Comparison of ENCODE assay signal across 1 cellular context in the genomic region with DNA sequence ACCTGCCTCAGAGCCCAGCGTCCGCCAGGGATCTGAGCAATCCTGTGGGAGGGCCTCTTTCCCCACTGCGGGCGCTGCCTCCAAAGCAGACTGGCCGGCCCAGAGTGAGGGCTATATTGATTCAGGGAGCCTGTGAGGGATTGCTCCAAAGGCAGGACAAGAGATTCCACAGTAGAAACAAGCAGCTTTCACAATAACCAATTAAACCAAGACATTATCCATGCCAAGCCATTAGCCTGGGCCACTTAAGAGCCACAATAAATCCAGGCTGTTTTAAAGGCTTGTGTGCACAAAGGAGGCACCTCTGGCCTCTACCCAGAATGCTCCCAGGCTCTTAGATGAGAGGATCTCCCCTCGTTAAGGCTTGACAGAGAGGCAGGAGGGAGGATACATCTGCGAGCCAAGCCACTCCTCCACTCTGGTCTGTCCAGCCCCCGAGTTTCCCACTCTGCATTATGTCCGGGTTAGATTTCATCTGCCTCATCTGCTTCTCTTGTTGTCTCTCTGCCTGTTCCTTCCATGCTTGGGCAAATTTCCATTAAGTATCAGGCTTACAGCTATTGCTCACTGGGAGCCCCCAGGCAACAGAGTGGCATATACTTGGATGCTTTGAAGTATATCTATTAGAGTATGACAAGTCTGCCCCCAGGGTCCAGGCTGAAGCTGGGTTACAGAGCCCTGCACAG.
TF ChIP-seq lines count a peak whose summit lies in the region.

No MANE protein-coding gene starts in this region.

TF ChIP-seq in HepG2, 621 proteins besides CTCF, POLR2A, EP300 and RAD21 (continued from another document):
- TF ChIP-seq, protein P1, sequence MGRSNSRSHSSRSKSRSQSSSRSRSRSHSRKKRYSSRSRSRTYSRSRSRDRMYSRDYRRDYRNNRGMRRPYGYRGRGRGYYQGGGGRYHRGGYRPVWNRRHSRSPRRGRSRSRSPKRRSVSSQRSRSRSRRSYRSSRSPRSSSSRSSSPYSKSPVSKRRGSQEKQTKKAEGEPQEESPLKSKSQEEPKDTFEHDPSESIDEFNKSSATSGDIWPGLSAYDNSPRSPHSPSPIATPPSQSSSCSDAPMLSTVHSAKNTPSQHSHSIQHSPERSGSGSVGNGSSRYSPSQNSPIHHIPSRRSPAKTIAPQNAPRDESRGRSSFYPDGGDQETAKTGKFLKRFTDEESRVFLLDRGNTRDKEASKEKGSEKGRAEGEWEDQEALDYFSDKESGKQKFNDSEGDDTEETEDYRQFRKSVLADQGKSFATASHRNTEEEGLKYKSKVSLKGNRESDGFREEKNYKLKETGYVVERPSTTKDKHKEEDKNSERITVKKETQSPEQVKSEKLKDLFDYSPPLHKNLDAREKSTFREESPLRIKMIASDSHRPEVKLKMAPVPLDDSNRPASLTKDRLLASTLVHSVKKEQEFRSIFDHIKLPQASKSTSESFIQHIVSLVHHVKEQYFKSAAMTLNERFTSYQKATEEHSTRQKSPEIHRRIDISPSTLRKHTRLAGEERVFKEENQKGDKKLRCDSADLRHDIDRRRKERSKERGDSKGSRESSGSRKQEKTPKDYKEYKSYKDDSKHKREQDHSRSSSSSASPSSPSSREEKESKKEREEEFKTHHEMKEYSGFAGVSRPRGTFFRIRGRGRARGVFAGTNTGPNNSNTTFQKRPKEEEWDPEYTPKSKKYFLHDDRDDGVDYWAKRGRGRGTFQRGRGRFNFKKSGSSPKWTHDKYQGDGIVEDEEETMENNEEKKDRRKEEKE (IDR thresholded peaks at IDR 0.05): no peak
- TF ChIP-seq, protein P2, sequence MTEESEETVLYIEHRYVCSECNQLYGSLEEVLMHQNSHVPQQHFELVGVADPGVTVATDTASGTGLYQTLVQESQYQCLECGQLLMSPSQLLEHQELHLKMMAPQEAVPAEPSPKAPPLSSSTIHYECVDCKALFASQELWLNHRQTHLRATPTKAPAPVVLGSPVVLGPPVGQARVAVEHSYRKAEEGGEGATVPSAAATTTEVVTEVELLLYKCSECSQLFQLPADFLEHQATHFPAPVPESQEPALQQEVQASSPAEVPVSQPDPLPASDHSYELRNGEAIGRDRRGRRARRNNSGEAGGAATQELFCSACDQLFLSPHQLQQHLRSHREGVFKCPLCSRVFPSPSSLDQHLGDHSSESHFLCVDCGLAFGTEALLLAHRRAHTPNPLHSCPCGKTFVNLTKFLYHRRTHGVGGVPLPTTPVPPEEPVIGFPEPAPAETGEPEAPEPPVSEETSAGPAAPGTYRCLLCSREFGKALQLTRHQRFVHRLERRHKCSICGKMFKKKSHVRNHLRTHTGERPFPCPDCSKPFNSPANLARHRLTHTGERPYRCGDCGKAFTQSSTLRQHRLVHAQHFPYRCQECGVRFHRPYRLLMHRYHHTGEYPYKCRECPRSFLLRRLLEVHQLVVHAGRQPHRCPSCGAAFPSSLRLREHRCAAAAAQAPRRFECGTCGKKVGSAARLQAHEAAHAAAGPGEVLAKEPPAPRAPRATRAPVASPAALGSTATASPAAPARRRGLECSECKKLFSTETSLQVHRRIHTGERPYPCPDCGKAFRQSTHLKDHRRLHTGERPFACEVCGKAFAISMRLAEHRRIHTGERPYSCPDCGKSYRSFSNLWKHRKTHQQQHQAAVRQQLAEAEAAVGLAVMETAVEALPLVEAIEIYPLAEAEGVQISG (CRISPR knock-in tag; IDR thresholded peaks at IDR 0.05): no peak
- TF ChIP-seq HMG20B (CRISPR knock-in tag; conservative IDR thresholded peaks at IDR 0.05): no peak
- TF ChIP-seq ZNF543 (CRISPR knock-in tag; IDR thresholded peaks at IDR 0.05): no peak
- no peak for TF ChIP-seq GTF2F1 (IDR thresholded peaks at IDR 0.05; ENCODE audit: low read length)
